1 cellular context compared by ENCODE assay signal in the genomic region with DNA sequence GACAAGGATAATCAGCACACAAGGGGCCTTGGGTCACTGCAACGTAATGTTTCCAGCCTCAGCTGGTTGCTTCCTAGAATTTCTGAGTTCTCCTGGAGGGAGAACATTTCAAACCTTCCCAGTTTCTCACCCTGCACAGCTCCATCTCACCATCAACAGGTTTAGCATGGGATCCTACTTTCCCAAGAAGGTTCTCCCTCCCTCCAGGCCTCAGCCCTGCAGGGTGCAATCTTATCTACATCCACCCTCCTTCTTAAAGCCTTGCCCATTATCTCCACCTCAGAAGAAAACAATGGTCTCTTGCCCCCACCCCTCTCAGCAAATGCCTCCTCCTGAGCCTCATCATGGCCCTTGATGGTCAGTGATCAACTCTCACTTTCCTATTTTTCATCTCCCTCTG.
TF ChIP-seq lines count a peak whose summit lies in the region.

No MANE protein-coding gene starts in this region.

TF ChIP-seq in HEK293, 187 proteins besides CTCF, POLR2A, EP300 and RAD21:
- TF ChIP-seq TRIM28 (IDR thresholded peaks at IDR 0.05; ENCODE audit: borderline replicate concordance, low read length) (0 out of 2 replicates have a peak, but pooled peaks have one; percentile 13), ZIC2 (tag by site-specific recombination; IDR thresholded peaks at IDR 0.05) (peak; percentile 17; the same call in 1 of the 2 replicates), SCRT2 (tag by site-specific recombination; IDR thresholded peaks at IDR 0.05) (peak; percentile 50)
- TF ChIP-seq, protein P1, sequence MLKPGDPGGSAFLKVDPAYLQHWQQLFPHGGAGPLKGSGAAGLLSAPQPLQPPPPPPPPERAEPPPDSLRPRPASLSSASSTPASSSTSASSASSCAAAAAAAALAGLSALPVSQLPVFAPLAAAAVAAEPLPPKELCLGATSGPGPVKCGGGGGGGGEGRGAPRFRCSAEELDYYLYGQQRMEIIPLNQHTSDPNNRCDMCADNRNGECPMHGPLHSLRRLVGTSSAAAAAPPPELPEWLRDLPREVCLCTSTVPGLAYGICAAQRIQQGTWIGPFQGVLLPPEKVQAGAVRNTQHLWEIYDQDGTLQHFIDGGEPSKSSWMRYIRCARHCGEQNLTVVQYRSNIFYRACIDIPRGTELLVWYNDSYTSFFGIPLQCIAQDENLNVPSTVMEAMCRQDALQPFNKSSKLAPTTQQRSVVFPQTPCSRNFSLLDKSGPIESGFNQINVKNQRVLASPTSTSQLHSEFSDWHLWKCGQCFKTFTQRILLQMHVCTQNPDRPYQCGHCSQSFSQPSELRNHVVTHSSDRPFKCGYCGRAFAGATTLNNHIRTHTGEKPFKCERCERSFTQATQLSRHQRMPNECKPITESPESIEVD (tag by site-specific recombination; IDR thresholded peaks at IDR 0.05): no peak
TF ChIP-seq in HEK293: peak in this region for 3.
